Comparison of ENCODE assay signal across 8 cellular contexts in the genomic region with DNA sequence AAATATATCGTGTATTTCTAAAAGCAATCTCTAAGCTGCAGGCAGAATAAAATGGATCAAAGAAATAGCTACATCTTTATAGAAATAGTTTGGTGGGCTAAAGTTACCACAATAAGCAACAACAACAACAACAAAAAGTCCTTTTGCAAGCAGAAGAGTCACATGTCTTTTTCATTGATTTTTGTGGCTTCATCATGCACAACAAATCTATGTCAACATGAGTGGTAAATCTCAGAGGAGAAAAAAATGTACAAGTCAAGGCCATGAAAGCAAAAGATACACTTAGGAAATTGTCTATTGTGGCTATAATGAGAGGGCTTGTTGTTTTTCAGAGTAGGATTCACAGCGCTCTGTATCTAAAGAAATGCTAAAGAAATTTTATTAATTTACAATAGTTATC.
"Had no signal": no experiment of that assay in that cellular context is flagged by ENCODE, and none has a peak within 500 bp of the region (broad histone marks: within the 10 kb centered on the region; RNA-seq: fewer than 3 reads in every experiment).

No MANE protein-coding gene starts in this region.

- DNase-seq: H9, IMR-90, KG1 had no signal

- H3K4me2 ChIP-seq: GM23338 had no signal

- H2AFZ ChIP-seq: GM23338 had no signal

- H3K27ac Mint-ChIP-seq: GM23338 had no signal

- H3K4me1 Mint-ChIP-seq: GM23338, H9 had no signal

- H3K9me3 Mint-ChIP-seq: GM23338, H9 had no signal

- H3K4me3 ChIP-seq: GM23338, K562 had no signal

- H3K4me3 Mint-ChIP-seq: GM23338, H9 had no signal

- FAIRE-seq: H1, H54, HTR-8/SVneo, K562 had no signal

- ATAC-seq: GM23338, K562 had no signal
